ENCODE assay signal across 1 cellular context in genomic region chr21:8994640-8995511, GRCh38.
TF ChIP-seq lines count a peak whose summit lies in the region.

No MANE protein-coding gene starts in this region.

TF ChIP-seq in HepG2, 621 proteins besides CTCF, POLR2A, EP300 and RAD21 (continued from another document):
- TF ChIP-seq ZBTB34 (CRISPR knock-in tag; IDR thresholded peaks at IDR 0.05) (no peak), ZBTB39 (CRISPR knock-in tag; IDR thresholded peaks at IDR 0.05) (no peak), RBM39 (IDR thresholded peaks at IDR 0.05; ENCODE audit: low read depth, low read length, poor library complexity, severe bottlenecking) (peak; percentile 1), ZNF24 (IDR thresholded peaks at IDR 0.05) (0 out of 2 replicates have a peak, but pooled peaks have one; percentile 24)
